In the genomic region with DNA sequence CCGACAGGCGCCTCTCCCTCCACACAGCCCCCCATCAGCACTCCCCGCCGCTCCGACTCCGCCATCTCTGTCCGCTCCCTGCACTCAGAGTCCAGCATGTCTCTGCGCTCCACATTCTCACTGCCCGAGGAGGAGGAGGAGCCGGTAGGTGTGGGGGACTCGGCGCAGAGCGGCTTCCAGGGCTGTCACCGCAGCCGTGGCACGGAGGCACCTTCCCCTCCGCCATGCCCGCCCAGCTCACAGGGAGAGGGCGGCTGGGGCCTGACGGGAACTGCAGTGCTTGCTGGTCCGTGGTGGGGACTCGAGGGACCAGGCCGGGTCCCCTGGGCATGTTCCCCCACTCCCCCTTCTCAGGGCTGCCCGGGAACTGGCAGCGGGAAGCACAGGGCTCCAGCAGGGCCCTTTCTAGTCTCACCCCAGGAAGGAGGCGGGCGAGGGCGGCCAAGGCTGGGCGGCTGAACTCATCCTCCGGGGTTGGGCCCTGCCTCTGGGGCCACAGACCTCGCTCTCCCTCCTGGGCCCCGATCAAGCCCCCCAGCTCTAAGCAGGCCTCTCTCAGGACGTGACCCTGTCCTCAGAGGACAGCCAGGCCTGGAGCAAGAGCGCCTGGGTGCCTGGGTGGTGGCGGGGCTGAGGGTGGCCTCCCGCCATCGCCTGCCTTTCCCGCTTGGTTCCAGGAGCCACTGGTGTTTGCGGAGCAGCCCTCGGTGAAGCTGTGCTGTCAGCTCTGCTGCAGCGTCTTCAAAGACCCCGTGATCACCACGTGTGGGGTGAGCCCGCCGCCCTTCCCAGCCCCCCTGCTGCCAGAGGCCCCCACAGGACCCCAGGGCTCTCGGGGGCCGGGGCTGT, we compare ENCODE assay signal across 28 cellular contexts. TPM values are rescaled to one million over a fixed set of nuclear protein-coding genes. Genes with fewer than 3 reads are reported as not detected.
DNase-seq lines count a peak whose midpoint lies in the region; ATAC-seq and TF ChIP-seq lines count a peak whose summit lies in the region.
"Had no signal": no experiment of that assay in that cellular context is flagged by ENCODE, and none has a peak within 500 bp of the region (broad histone marks: within the 10 kb centered on the region; RNA-seq: fewer than 3 reads in every experiment).

No MANE protein-coding gene starts in this region.

- no peak overlapping the region for H3K27ac Mint-ChIP-seq in T-cell
- H3K27ac Mint-ChIP-seq: activated CD4-positive, alpha-beta T cell treated with anti-CD3 and anti-CD28 coated beads for 36 hours; B cell; type B pancreatic cell had no signal

- TF ChIP-seq POLR2A in esophagus squamous epithelium (IDR thresholded peaks at IDR 0.05) (no peak), vagina (IDR thresholded peaks at IDR 0.05) (no peak)

- no peak overlapping the region for H3K4me3 Mint-ChIP-seq in T-cell
- H3K4me3 Mint-ChIP-seq: activated CD4-positive, alpha-beta T cell treated with anti-CD3 and anti-CD28 coated beads for 36 hours; activated T-cell treated with anti-CD3 and anti-CD28 coated beads, Interleukin-2, amount 50 U/mL, for 4 hours; B cell; type B pancreatic cell had no signal

- H3K36me3 Mint-ChIP-seq in T-cell = peaks cover 12% of the 10 kb centered on the region
- H3K36me3 Mint-ChIP-seq: type B pancreatic cell had no signal

- ATAC-seq in Right ventricle myocardium superior (ENCODE audit: poor library complexity) = no peak
- ATAC-seq in T-cell (replicated peaks in 1 of 4) = no peak
- ATAC-seq in HG03460 (IDR thresholded peaks at IDR 0.05; ENCODE audit: unreplicated experiment) = no peak
- ATAC-seq: A549; activated CD4-positive, alpha-beta T cell treated with anti-CD3 and anti-CD28 coated beads for 36 hours; activated T-cell treated with anti-CD3 and anti-CD28 coated beads, Interleukin-2, amount 50 U/mL, for 4 hours had no signal

- H3K27ac ChIP-seq in right atrium auricular region (peak overlapping the region; percentile 16 to 36), esophagus squamous epithelium (peak overlapping the region; percentile 39 to 72 (median 58)), skeletal muscle tissue (ENCODE audit: low read depth, low read length) (peak overlapping the region; percentile 70), vagina (peak overlapping the region; percentile 38)
- H3K27ac ChIP-seq: colonic mucosa had no signal

- H3K9ac ChIP-seq in skeletal muscle tissue (ENCODE audit: low read depth in 1 of 3, low read length in 3 of 3) = peak overlapping the region in 2 of 3 donors; percentile 8 to 32

- no peaks in the 10 kb centered on the region for H3K4me1 Mint-ChIP-seq in T-cell
- H3K4me1 Mint-ChIP-seq: activated CD4-positive, alpha-beta T cell treated with anti-CD3 and anti-CD28 coated beads for 36 hours; B cell had no signal

- H3K27me3 Mint-ChIP-seq in T-cell = no peaks in the 10 kb centered on the region
- H3K27me3 Mint-ChIP-seq: activated CD4-positive, alpha-beta T cell treated with anti-CD3 and anti-CD28 coated beads for 36 hours; B cell; type B pancreatic cell had no signal

- H3K4me3 ChIP-seq in right atrium auricular region (peak overlapping the region; percentile 23 to 39), esophagus squamous epithelium (peak overlapping the region; percentile 12 to 57 (median 34)), skeletal muscle tissue (ENCODE audit: low read length in 3 of 3) (peak overlapping the region in 1 of 3 donors; percentile 35), vagina (peak overlapping the region; percentile 33 to 34)
- H3K4me3 ChIP-seq: A549, colonic mucosa had no signal

- intact Hi-C loops in Right ventricle myocardium superior (cut with DNase I) = no loop called here
- intact Hi-C loops in esophagus squamous epithelium (cut with DNase I) = no loop called here
- intact Hi-C loops in vagina (cut with DNase I) = no loop called here
- intact Hi-C loops in posterior vena cava (cut with DNase I) = no loop called here

- H3K27me3 ChIP-seq in right atrium auricular region (no peaks in the 10 kb centered on the region), esophagus squamous epithelium (no peaks in the 10 kb centered on the region), skeletal muscle tissue (ENCODE audit: control insufficient read depth in 3 of 3, insufficient read depth in 3 of 3, low read length in 3 of 3) (no peaks in the 10 kb centered on the region), vagina (no peaks in the 10 kb centered on the region)
- H3K27me3 ChIP-seq: adrenal gland, colonic mucosa, Peyer's patch had no signal

- POLR2A ChIA-PET in T-cell (lab: Charles Lee) = no interaction called here

- H3K36me3 ChIP-seq in right atrium auricular region = peaks cover 64% of the 10 kb centered on the region
- peaks cover 46 to 100% (median 48%) of the 10 kb centered on the region in 3 donors for H3K36me3 ChIP-seq in esophagus squamous epithelium
- peaks cover 29 to 48% (median 42%) of the 10 kb centered on the region in 3 donors for H3K36me3 ChIP-seq in skeletal muscle tissue (ENCODE audit: control insufficient read depth in 3 of 3, insufficient read depth in 3 of 3, low read length in 3 of 3)
- H3K36me3 ChIP-seq in vagina = peaks cover 0 to 79% of the 10 kb centered on the region in 2 donors

- WGBS in esophagus squamous epithelium, 2 donors = 95% methylated on average over 8 of the region's 47 CpGs; no CpG with 5 or more reads in 1 of the 2 donors

- H3K9me3 ChIP-seq in right atrium auricular region (no peaks in the 10 kb centered on the region), esophagus squamous epithelium (no peaks in the 10 kb centered on the region), skeletal muscle tissue (ENCODE audit: control insufficient read depth in 3 of 3, low read length in 3 of 3) (no peaks in the 10 kb centered on the region), vagina (no peaks in the 10 kb centered on the region)
- H3K9me3 ChIP-seq: A549, adrenal gland, colonic mucosa, Peyer's patch had no signal

- no peaks in the 10 kb centered on the region for H3K4me1 ChIP-seq in right atrium auricular region
- H3K4me1 ChIP-seq in esophagus squamous epithelium = peaks cover 0 to 38% (median 4%) of the 10 kb centered on the region in 3 donors
- H3K4me1 ChIP-seq in skeletal muscle tissue (ENCODE audit: control insufficient read depth in 3 of 3, insufficient read depth in 3 of 3, low read length in 3 of 3) = peaks cover 4 to 14% (median 9%) of the 10 kb centered on the region in 3 donors
- H3K4me1 ChIP-seq in vagina = no peaks in the 10 kb centered on the region
- H3K4me1 ChIP-seq: A549, colonic mucosa had no signal

- DNase-seq in right atrium auricular region (ENCODE audit: low spot score) (no peak), Right ventricle myocardium superior (no peak), esophagus squamous epithelium (lab: John Stamatoyannopoulos, UW) (no peak), vagina (ENCODE audit: extremely low spot score in 2 of 2) (no peak), T-cell (no peak), posterior vena cava (ENCODE audit: low spot score) (no peak)
- DNase-seq: activated CD4-positive, alpha-beta T cell treated with anti-CD3 and anti-CD28 coated beads for 36 hours; activated CD8-positive, alpha-beta memory T cell treated with anti-CD3 and anti-CD28 coated beads for 24 hours; activated naive CD4-positive, alpha-beta T cell treated with Interleukin-2 at 50 U/mL for 16 hours; activated T-cell treated with anti-CD3 and anti-CD28 coated beads, Interleukin-2, amount 50 U/mL, for 4 hours; colonic mucosa; DMS53; GDM1; glutamatergic neuron; Karpas-422; kidney glomerular epithelial cell; NCI-H1694; NCI-H2171; NCI-H524; stimulated activated naive CD4-positive, alpha-beta T cell treated with Interleukin-2 at 50 U/mL for 16 hours had no signal

- no peaks in the 10 kb centered on the region for H3K9me3 Mint-ChIP-seq in T-cell
- H3K9me3 Mint-ChIP-seq: activated T-cell treated with anti-CD3 and anti-CD28 coated beads, Interleukin-2, amount 50 U/mL, for 4 hours; type B pancreatic cell had no signal

- CTCF ChIA-PET in T-cell (lab: Charles Lee) = no interaction called here

- TF ChIP-seq CTCF in right atrium auricular region (IDR thresholded peaks at IDR 0.05) (no peak), esophagus squamous epithelium (IDR thresholded peaks at IDR 0.05) (no peak), vagina (IDR thresholded peaks at IDR 0.05) (no peak)

RNA-seq across cellular contexts. Expression of a gene that starts 15.2 kb away (rescaled TPM):
- 10 to 100 TPM; 16.1 to 27.0 TPM for total RNA-seq in right atrium auricular region
- 23.4 TPM for total RNA-seq in Right ventricle myocardium superior
- total RNA-seq in esophagus squamous epithelium = 10 to 100 TPM; 46.9 to 79.6 (median 73.2) TPM
- 24.0 TPM for total RNA-seq in skeletal muscle tissue
- 38.8 TPM for total RNA-seq in vagina
- total RNA-seq in T-cell = 10 to 100 TPM; 25.6 to 54.3 (median 43.9) TPM
- total RNA-seq in posterior vena cava = 10 to 100 TPM; 56.7 to 62.0 TPM

RNA-seq across cellular contexts. Expression of a gene that starts 22.4 kb away (rescaled TPM):
- total RNA-seq in right atrium auricular region (1 to 10 TPM in 1 of 2 donors, under 1 TPM in 1; 0.31 to 1.4 TPM), Right ventricle myocardium superior (0.43 TPM), esophagus squamous epithelium (1 to 10 TPM in 2 of 4 donors, under 1 TPM in 2; 0.26 to 4.2 (median 0.99) TPM), skeletal muscle tissue (not detected), vagina (1.5 TPM), T-cell (under 1 TPM in 2 of 5 donors, not detected in 3; 0.19 to 0.66 TPM), posterior vena cava (under 1 TPM in 1 of 2 donors, not detected in 1; 0.28 TPM)
- total RNA-seq: activated T-cell treated with anti-CD3 and anti-CD28 coated beads, Interleukin-2, amount 50 U/mL, for 4 hours; mesenteric fat pad had no signal

RNA-seq across cellular contexts. Expression of a gene that starts 25.6 kb away (rescaled TPM):
- total RNA-seq in right atrium auricular region (1 to 10 TPM; 3.5 to 4.3 TPM), Right ventricle myocardium superior (5.3 TPM), esophagus squamous epithelium (under 1 TPM in 2 of 4 donors, not detected in 2; 0.04 to 0.38 TPM), skeletal muscle tissue (0.52 TPM), vagina (0.25 TPM), T-cell (under 1 TPM in 2 of 5 donors, not detected in 3; 0.06 to 0.47 TPM), posterior vena cava (under 1 TPM in 1 of 2 donors, not detected in 1; 0.05 TPM)
- total RNA-seq: B cell, Peyer's patch had no signal

RNA-seq across cellular contexts. Expression of a gene that starts 34.4 kb away (rescaled TPM):
- 10 to 100 TPM; 35.6 to 45.0 TPM for total RNA-seq in right atrium auricular region
- total RNA-seq in Right ventricle myocardium superior = 23.2 TPM
- 10 to 100 TPM; 33.1 to 48.8 (median 42.8) TPM for total RNA-seq in esophagus squamous epithelium
- total RNA-seq in skeletal muscle tissue = 7.8 TPM
- 51.6 TPM for total RNA-seq in vagina
- 10 to 100 TPM; 26.2 to 32.5 (median 30.2) TPM for total RNA-seq in T-cell
- 10 to 100 TPM; 16.6 to 21.4 TPM for total RNA-seq in posterior vena cava

RNA-seq across cellular contexts. Expression of a gene that starts 35.1 kb away (rescaled TPM):
- 100 to 1,000 TPM; 218 to 276 TPM for total RNA-seq in right atrium auricular region
- 82.8 TPM for total RNA-seq in Right ventricle myocardium superior
- 100 to 1,000 TPM in 1 of 4 donors, 10 to 100 TPM in 3; 34.1 to 123 (median 64.1) TPM for total RNA-seq in esophagus squamous epithelium
- total RNA-seq in skeletal muscle tissue = 88.7 TPM
- total RNA-seq in vagina = 153 TPM
- total RNA-seq in T-cell = 100 to 1,000 TPM in 4 of 5 donors, 10 to 100 TPM in 1; 99.4 to 152 (median 137) TPM
- 100 to 1,000 TPM; 177 to 181 TPM for total RNA-seq in posterior vena cava
